ENCODE assay signal across 16 cellular contexts in the genomic region with DNA sequence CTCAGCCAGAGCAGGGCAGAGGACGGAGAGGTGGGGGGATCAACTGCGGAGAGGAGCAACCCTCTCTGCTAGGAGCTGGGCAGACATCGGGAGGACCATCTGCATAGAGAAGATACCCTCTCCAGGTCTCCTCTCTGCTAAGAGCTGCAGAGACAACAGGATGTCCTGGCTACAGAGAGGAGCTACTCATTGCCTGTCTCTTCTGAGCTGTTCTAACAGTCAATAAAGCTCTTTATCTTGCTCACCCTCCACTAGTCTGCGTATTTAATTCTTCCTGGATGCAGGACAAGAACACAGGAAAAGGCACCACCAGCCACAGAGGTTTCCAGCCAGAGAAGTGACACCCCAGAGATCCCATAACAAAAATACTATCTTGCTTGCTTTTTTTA.
DNase-seq lines count a peak whose midpoint lies in the region; ATAC-seq, FAIRE-seq and TF ChIP-seq lines count a peak whose summit lies in the region.
"Had no signal": no experiment of that assay in that cellular context is flagged by ENCODE, and none has a peak within 500 bp of the region (broad histone marks: within the 10 kb centered on the region; RNA-seq: fewer than 3 reads in every experiment).

No MANE protein-coding gene starts in this region.

- no peak for FAIRE-seq in kidney (lab: Jason Lieb, UNC)
- FAIRE-seq: A549, GM12878 had no signal

- H3K27me3 Mint-ChIP-seq in endodermal cell (ENCODE audit: insufficient read depth) = no peaks in the 10 kb centered on the region
- no peaks in the 10 kb centered on the region for H3K27me3 Mint-ChIP-seq in stimulated activated memory B cell treated with anti-CD40 and anti-IgM and Interleukin-4, amounts not matched to agents 10 μg/mL and 1 μg/mL and 100 μg/mL, for 72 hours
- H3K27me3 Mint-ChIP-seq: CD4-positive, alpha-beta memory T cell had no signal

- 71 to 88% (median 82%) methylated on average over 4 of the region's 4 CpGs for WGBS in heart left ventricle, 4 donors
- 92% methylated on average over 4 of the region's 4 CpGs; no CpG with 5 or more reads in 1 of the 2 experiments for WGBS in endodermal cell (ENCODE audit: insufficient coverage in 1 of 2, insufficient read length in 1 of 2), 2 experiments
- WGBS in body of pancreas, 2 donors = 72 to 75% methylated on average over 4 of the region's 4 CpGs

- TF ChIP-seq CTCF in heart left ventricle (IDR thresholded peaks at IDR 0.05) (no peak), right atrium auricular region (IDR thresholded peaks at IDR 0.05) (no peak), endodermal cell (conservative IDR thresholded peaks at IDR 0.05) (no peak), kidney (IDR thresholded peaks at IDR 0.05; ENCODE audit: borderline replicate concordance, extremely low read depth, insufficient read depth) (no peak), body of pancreas (IDR thresholded peaks at IDR 0.05) (no peak)

- in situ Hi-C loops in HAP-1 (cut with MboI; ENCODE audit: low sequenced_read_pairs) = no loop called here

- peaks cover 0 to 12% (median 0%) of the 10 kb centered on the region in 12 donors for H3K9me3 ChIP-seq in heart left ventricle
- H3K9me3 ChIP-seq in right atrium auricular region = peaks cover 0 to 2% of the 10 kb centered on the region in 2 donors
- no peaks in the 10 kb centered on the region for H3K9me3 ChIP-seq in endodermal cell (ENCODE audit: control insufficient read depth, low read length)
- no peaks in the 10 kb centered on the region for H3K9me3 ChIP-seq in kidney (ENCODE audit: control insufficient read depth in 1 of 2, low read length in 2 of 2)
- H3K9me3 ChIP-seq in body of pancreas = no peaks in the 10 kb centered on the region
- no peaks in the 10 kb centered on the region for H3K9me3 ChIP-seq in HAP-1
- H3K9me3 ChIP-seq: A549, BE2C had no signal

- intact Hi-C loops in heart left ventricle (cut with DNase I) = no loop called here
- intact Hi-C loops in kidney (cut with DNase I) = no loop called here
- intact Hi-C loops in body of pancreas (cut with DNase I) = no loop called here

- H3K4me1 ChIP-seq in heart left ventricle = peaks cover 0 to 21% (median 0%) of the 10 kb centered on the region in 12 donors
- peaks cover 0 to 11% of the 10 kb centered on the region in 2 donors for H3K4me1 ChIP-seq in right atrium auricular region
- no peaks in the 10 kb centered on the region for H3K4me1 ChIP-seq in endodermal cell (ENCODE audit: control insufficient read depth, insufficient read depth, low read length)
- no peaks in the 10 kb centered on the region for H3K4me1 ChIP-seq in kidney (ENCODE audit: control insufficient read depth in 1 of 2, insufficient read depth in 1 of 2, low read depth in 1 of 2, low read length in 2 of 2)
- H3K4me1 ChIP-seq in body of pancreas = no peaks in the 10 kb centered on the region
- H3K4me1 ChIP-seq in HAP-1 = peaks cover 9% of the 10 kb centered on the region
- H3K4me1 ChIP-seq: BE2C had no signal

- H3K27ac ChIP-seq in heart left ventricle (peak overlapping the region in 7 of 12 donors; percentile 31 to 63 (median 49)), right atrium auricular region (no peak overlapping the region), endodermal cell (ENCODE audit: low read depth, low read length) (no peak overlapping the region), kidney (ENCODE audit: low read depth in 2 of 2, low read length in 2 of 2) (no peak overlapping the region), body of pancreas (no peak overlapping the region)
- H3K27ac ChIP-seq: A549, C4-2B had no signal

- H3K9ac ChIP-seq in endodermal cell (ENCODE audit: extremely low read depth, low read length, poor library complexity, severe bottlenecking) (no peak overlapping the region), kidney (ENCODE audit: low read length in 2 of 2) (no peak overlapping the region)

- H3K36me3 Mint-ChIP-seq in endodermal cell (ENCODE audit: low read depth) = no peaks in the 10 kb centered on the region
- no peaks in the 10 kb centered on the region for H3K36me3 Mint-ChIP-seq in stimulated activated memory B cell treated with anti-CD40 and anti-IgM and Interleukin-4, amounts not matched to agents 10 μg/mL and 1 μg/mL and 100 μg/mL, for 72 hours
- no peaks in the 10 kb centered on the region for H3K36me3 Mint-ChIP-seq in activated naive CD4-positive, alpha-beta T cell treated with anti-CD3 and anti-CD28 coated beads, Interleukin-2, amount 50 U/mL, for 72 hours
- H3K36me3 Mint-ChIP-seq: CD4-positive, alpha-beta memory T cell had no signal

- no peaks in the 10 kb centered on the region for H3K9me3 Mint-ChIP-seq in endodermal cell
- no peaks in the 10 kb centered on the region for H3K9me3 Mint-ChIP-seq in stimulated activated memory B cell treated with anti-CD40 and anti-IgM and Interleukin-4, amounts not matched to agents 10 μg/mL and 1 μg/mL and 100 μg/mL, for 72 hours
- no peaks in the 10 kb centered on the region for H3K9me3 Mint-ChIP-seq in activated naive CD4-positive, alpha-beta T cell treated with anti-CD3 and anti-CD28 coated beads, Interleukin-2, amount 50 U/mL, for 72 hours
- H3K9me3 Mint-ChIP-seq: H9 had no signal

- peaks cover 16% of the 10 kb centered on the region for H3K4me1 Mint-ChIP-seq in endodermal cell
- H3K4me1 Mint-ChIP-seq in stimulated activated memory B cell treated with anti-CD40 and anti-IgM and Interleukin-4, amounts not matched to agents 10 μg/mL and 1 μg/mL and 100 μg/mL, for 72 hours = no peaks in the 10 kb centered on the region

- H3K27ac Mint-ChIP-seq in endodermal cell = no peak overlapping the region
- H3K27ac Mint-ChIP-seq in stimulated activated memory B cell treated with anti-CD40 and anti-IgM and Interleukin-4, amounts not matched to agents 10 μg/mL and 1 μg/mL and 100 μg/mL, for 72 hours = no peak overlapping the region
- no peak overlapping the region for H3K27ac Mint-ChIP-seq in activated naive CD4-positive, alpha-beta T cell treated with anti-CD3 and anti-CD28 coated beads, Interleukin-2, amount 50 U/mL, for 72 hours
- H3K27ac Mint-ChIP-seq: CD4-positive, alpha-beta memory T cell; H9 had no signal

- no peaks in the 10 kb centered on the region for H3K27me3 ChIP-seq in heart left ventricle
- no peaks in the 10 kb centered on the region for H3K27me3 ChIP-seq in right atrium auricular region
- no peaks in the 10 kb centered on the region for H3K27me3 ChIP-seq in endodermal cell (ENCODE audit: control insufficient read depth, insufficient read depth, low read length, poor library complexity, severe bottlenecking)
- H3K27me3 ChIP-seq in body of pancreas = no peaks in the 10 kb centered on the region
- no peaks in the 10 kb centered on the region for H3K27me3 ChIP-seq in HAP-1 (ENCODE audit: low read depth)
- H3K27me3 ChIP-seq: BE2C had no signal

- H3K36me3 ChIP-seq in heart left ventricle (no peaks in the 10 kb centered on the region), right atrium auricular region (no peaks in the 10 kb centered on the region), endodermal cell (ENCODE audit: control insufficient read depth, insufficient read depth, low read length) (no peaks in the 10 kb centered on the region), kidney (ENCODE audit: control insufficient read depth in 1 of 2, insufficient read depth in 2 of 2, low read length in 2 of 2) (no peaks in the 10 kb centered on the region), body of pancreas (replicated peaks in 1 of 2; ENCODE audit: insufficient read depth in 1 of 2, low read depth in 2 of 2) (no peaks in the 10 kb centered on the region), HAP-1 (replicated peaks) (no peaks in the 10 kb centered on the region)
- H3K36me3 ChIP-seq: BE2C had no signal

- peak; percentile 31 to 45 (median 38) for ATAC-seq in heart left ventricle
- ATAC-seq in stimulated activated memory B cell treated with anti-CD40 and anti-IgM and Interleukin-4, amounts not matched to agents 10 μg/mL and 1 μg/mL and 100 μg/mL, for 72 hours = peak; percentile 31
- ATAC-seq in activated naive CD4-positive, alpha-beta T cell treated with anti-CD3 and anti-CD28 coated beads, Interleukin-2, amount 50 U/mL, for 72 hours = no peak
- no peak for ATAC-seq in body of pancreas
- ATAC-seq: A549, GM12878 had no signal

- H3K4me3 ChIP-seq in heart left ventricle (no peak overlapping the region), right atrium auricular region (no peak overlapping the region), endodermal cell (ENCODE audit: low read length) (no peak overlapping the region), kidney (ENCODE audit: low read length in 2 of 2) (no peak overlapping the region), body of pancreas (no peak overlapping the region), HAP-1 (no peak overlapping the region)
- H3K4me3 ChIP-seq: A549, GM12878 had no signal

- H3K4me3 Mint-ChIP-seq in endodermal cell = no peak overlapping the region
- H3K4me3 Mint-ChIP-seq in stimulated activated memory B cell treated with anti-CD40 and anti-IgM and Interleukin-4, amounts not matched to agents 10 μg/mL and 1 μg/mL and 100 μg/mL, for 72 hours = no peak overlapping the region
- H3K4me3 Mint-ChIP-seq: CD4-positive, alpha-beta memory T cell; H9 had no signal

- no peak for DNase-seq in heart left ventricle
- DNase-seq in right atrium auricular region (ENCODE audit: low spot score) = no peak
- peak; percentile 40 for DNase-seq in endodermal cell
- DNase-seq in kidney = peak; percentile 34
- no peak for DNase-seq in activated naive CD4-positive, alpha-beta T cell treated with anti-CD3 and anti-CD28 coated beads, Interleukin-2, amount 50 U/mL, for 72 hours (ENCODE audit: low spot score in 2 of 2)
- no peak for DNase-seq in body of pancreas
- DNase-seq in HAP-1 (ENCODE audit: low spot score in 2 of 2) = no peak
- DNase-seq: BE2C; CD4-positive, alpha-beta memory T cell; DMS79; GOT3; H9 had no signal

- no peak for TF ChIP-seq POLR2A in heart left ventricle (IDR thresholded peaks at IDR 0.05)
- TF ChIP-seq POLR2A in body of pancreas (IDR thresholded peaks at IDR 0.05) = no peak

Comparison
In these comparisons a context has a peak if more than half of its experiments do, and no peak if none do; other contexts are left out.
1. H3K27ac ChIP-seq: peak in heart left ventricle (7 of 12); none in right atrium auricular region (0 of 2), endodermal cell (single experiment), kidney (0 of 2) and body of pancreas (0 of 4).
2. ATAC-seq: peak in heart left ventricle (4 of 4) and stimulated activated memory B cell treated with anti-CD40 and anti-IgM and Interleukin-4, amounts not matched to agents 10 μg/mL and 1 μg/mL and 100 μg/mL, for 72 hours (single experiment); none in activated naive CD4-positive, alpha-beta T cell treated with anti-CD3 and anti-CD28 coated beads, Interleukin-2, amount 50 U/mL, for 72 hours (0 of 2) and body of pancreas (single experiment).
3. DNase-seq: peak in endodermal cell (single experiment) and kidney (single experiment); none in heart left ventricle (0 of 5), right atrium auricular region (single experiment), activated naive CD4-positive, alpha-beta T cell treated with anti-CD3 and anti-CD28 coated beads, Interleukin-2, amount 50 U/mL, for 72 hours (0 of 2), body of pancreas (0 of 4) and HAP-1 (0 of 2).